In the genomic region with DNA sequence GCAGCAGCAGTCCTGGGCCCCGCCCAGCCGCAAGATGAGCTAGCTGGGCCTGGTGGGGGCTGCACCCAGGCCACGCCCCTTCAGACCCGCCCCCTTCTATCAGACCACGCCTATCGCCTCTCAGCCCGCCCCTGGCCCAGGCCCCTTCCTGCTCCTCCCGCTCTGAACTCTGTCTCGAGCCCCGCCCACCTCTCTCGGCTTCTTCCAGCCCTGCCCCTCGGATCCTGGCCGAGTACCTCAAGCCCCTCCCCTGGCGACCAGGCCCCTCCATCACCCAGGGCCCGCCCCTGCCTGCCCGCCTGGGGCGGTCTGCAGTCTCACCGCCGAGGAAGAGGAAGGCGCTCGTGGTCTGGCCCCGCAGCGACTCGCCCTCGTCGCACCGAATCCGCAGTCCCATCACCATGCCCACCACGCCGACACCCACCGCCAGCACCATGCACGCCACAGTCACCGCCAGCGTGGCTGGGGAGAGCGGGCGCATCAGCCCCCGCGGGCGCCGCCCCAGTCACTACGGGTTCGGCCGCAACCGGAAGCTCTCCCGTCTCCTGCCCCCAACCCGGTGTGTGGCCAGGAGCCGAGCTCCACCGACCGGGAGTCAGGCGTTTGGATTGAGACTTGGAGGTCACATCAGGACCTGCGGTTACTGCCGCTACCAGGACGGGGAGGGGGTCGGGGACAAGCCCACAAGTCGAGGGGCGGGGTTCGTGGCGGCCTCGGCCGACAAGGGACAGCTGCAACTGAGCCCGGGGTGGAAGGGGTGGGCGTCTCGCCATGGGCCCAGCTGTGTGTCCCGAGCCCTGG, we compare ENCODE assay signal across 1 cellular context.
TF ChIP-seq lines count a peak whose summit lies in the region.

No MANE protein-coding gene starts in this region.

TF ChIP-seq in K562, 482 proteins besides CTCF, POLR2A, EP300 and RAD21 (continued from another document and continues in another):
- TF ChIP-seq ZNF175 (CRISPR knock-in tag; IDR thresholded peaks at IDR 0.05; ENCODE audit: low read depth) (no peak), ZNF274 (IDR thresholded peaks at IDR 0.05; ENCODE audit: borderline replicate concordance, low read depth, low read length) (no peak), SP1 (CRISPR knock-in tag; IDR thresholded peaks at IDR 0.05) (peak; percentile 91), ZNF239 (CRISPR knock-in tag; IDR thresholded peaks at IDR 0.05) (no peak), CEBPB (tag; IDR thresholded peaks at IDR 0.05) (no peak), HDAC6 (IDR thresholded peaks at IDR 0.05; ENCODE audit: low read depth, low read length) (no peak), ZNF561 (CRISPR knock-in tag; conservative IDR thresholded peaks at IDR 0.05) (no peak), KAT7 (CRISPR knock-in tag; IDR thresholded peaks at IDR 0.05; ENCODE audit: borderline replicate concordance) (no peak; the same call in none of the 2 replicates), SNIP1 (IDR thresholded peaks at IDR 0.05; ENCODE audit: low read depth) (no peak), SPI1 (IDR thresholded peaks at IDR 0.05; ENCODE audit: borderline replicate concordance, low read depth, low read length) (0 out of 2 replicates have a peak, but pooled peaks have one; percentile 6), ZNF133 (CRISPR knock-in tag; IDR thresholded peaks at IDR 0.05) (no peak), MYBL2 (IDR thresholded peaks at IDR 0.05; ENCODE audit: low read depth) (no peak), MYBL2 (CRISPR knock-in tag; IDR thresholded peaks at IDR 0.05; ENCODE audit: borderline replicate concordance) (no peak), MTA3 (IDR thresholded peaks at IDR 0.05; ENCODE audit: borderline replicate concordance) (peak; percentile 71), HNRNPLL (IDR thresholded peaks at IDR 0.05; ENCODE audit: low read depth, low read length, poor library complexity, severe bottlenecking) (peak; percentile 30), ATF1 (CRISPR knock-in tag; IDR thresholded peaks at IDR 0.05) (no peak), ATF1 (tag; IDR thresholded peaks at IDR 0.05) (peak; percentile 61), NCOA1 (IDR thresholded peaks at IDR 0.05; ENCODE audit: low read depth) (no peak; the same call in 1 of the 2 replicates), TAF15 (IDR thresholded peaks at IDR 0.05; ENCODE audit: low read depth, low read length) (no peak), MTA2 (IDR thresholded peaks at IDR 0.05; ENCODE audit: low read depth) (no peak), EWSR1 (IDR thresholded peaks at IDR 0.05; ENCODE audit: borderline replicate concordance, low read depth, partially characterized antibody) (no peak), NFXL1 (CRISPR knock-in tag; IDR thresholded peaks at IDR 0.05) (no peak), CAMTA2 (CRISPR knock-in tag; conservative IDR thresholded peaks at IDR 0.05) (peak; percentile 80; the same call in 1 of the 2 replicates)
- TF ChIP-seq, protein P1, sequence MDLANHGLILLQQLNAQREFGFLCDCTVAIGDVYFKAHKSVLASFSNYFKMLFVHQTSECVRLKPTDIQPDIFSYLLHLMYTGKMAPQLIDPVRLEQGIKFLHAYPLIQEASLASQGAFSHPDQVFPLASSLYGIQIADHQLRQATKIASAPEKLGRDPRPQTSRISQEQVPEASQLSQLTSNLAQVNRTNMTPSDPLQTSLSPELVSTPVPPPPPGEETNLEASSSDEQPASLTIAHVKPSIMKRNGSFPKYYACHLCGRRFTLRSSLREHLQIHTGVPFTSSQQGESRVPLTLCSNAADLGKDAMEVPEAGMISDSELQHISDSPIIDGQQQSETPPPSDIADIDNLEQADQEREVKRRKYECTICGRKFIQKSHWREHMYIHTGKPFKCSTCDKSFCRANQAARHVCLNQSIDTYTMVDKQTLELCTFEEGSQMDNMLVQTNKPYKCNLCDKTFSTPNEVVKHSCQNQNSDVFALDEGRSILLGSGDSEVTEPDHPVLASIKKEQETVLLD (IDR thresholded peaks at IDR 0.05) = peak; percentile 33; the same call in 1 of the 2 replicates
- TF ChIP-seq, protein P2, sequence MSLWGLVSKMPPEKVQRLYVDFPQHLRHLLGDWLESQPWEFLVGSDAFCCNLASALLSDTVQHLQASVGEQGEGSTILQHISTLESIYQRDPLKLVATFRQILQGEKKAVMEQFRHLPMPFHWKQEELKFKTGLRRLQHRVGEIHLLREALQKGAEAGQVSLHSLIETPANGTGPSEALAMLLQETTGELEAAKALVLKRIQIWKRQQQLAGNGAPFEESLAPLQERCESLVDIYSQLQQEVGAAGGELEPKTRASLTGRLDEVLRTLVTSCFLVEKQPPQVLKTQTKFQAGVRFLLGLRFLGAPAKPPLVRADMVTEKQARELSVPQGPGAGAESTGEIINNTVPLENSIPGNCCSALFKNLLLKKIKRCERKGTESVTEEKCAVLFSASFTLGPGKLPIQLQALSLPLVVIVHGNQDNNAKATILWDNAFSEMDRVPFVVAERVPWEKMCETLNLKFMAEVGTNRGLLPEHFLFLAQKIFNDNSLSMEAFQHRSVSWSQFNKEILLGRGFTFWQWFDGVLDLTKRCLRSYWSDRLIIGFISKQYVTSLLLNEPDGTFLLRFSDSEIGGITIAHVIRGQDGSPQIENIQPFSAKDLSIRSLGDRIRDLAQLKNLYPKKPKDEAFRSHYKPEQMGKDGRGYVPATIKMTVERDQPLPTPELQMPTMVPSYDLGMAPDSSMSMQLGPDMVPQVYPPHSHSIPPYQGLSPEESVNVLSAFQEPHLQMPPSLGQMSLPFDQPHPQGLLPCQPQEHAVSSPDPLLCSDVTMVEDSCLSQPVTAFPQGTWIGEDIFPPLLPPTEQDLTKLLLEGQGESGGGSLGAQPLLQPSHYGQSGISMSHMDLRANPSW (CRISPR knock-in tag; IDR thresholded peaks at IDR 0.05) = no peak
- TF ChIP-seq, protein P3, sequence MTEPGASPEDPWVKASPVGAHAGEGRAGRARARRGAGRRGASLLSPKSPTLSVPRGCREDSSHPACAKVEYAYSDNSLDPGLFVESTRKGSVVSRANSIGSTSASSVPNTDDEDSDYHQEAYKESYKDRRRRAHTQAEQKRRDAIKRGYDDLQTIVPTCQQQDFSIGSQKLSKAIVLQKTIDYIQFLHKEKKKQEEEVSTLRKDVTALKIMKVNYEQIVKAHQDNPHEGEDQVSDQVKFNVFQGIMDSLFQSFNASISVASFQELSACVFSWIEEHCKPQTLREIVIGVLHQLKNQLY (CRISPR knock-in tag; conservative IDR thresholded peaks at IDR 0.05) = no peak
- TF ChIP-seq, protein P4, sequence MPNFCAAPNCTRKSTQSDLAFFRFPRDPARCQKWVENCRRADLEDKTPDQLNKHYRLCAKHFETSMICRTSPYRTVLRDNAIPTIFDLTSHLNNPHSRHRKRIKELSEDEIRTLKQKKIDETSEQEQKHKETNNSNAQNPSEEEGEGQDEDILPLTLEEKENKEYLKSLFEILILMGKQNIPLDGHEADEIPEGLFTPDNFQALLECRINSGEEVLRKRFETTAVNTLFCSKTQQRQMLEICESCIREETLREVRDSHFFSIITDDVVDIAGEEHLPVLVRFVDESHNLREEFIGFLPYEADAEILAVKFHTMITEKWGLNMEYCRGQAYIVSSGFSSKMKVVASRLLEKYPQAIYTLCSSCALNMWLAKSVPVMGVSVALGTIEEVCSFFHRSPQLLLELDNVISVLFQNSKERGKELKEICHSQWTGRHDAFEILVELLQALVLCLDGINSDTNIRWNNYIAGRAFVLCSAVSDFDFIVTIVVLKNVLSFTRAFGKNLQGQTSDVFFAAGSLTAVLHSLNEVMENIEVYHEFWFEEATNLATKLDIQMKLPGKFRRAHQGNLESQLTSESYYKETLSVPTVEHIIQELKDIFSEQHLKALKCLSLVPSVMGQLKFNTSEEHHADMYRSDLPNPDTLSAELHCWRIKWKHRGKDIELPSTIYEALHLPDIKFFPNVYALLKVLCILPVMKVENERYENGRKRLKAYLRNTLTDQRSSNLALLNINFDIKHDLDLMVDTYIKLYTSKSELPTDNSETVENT (CRISPR knock-in tag; IDR thresholded peaks at IDR 0.05) = peak; percentile 69; the same call in 1 of the 2 replicates
- TF ChIP-seq, protein P5, sequence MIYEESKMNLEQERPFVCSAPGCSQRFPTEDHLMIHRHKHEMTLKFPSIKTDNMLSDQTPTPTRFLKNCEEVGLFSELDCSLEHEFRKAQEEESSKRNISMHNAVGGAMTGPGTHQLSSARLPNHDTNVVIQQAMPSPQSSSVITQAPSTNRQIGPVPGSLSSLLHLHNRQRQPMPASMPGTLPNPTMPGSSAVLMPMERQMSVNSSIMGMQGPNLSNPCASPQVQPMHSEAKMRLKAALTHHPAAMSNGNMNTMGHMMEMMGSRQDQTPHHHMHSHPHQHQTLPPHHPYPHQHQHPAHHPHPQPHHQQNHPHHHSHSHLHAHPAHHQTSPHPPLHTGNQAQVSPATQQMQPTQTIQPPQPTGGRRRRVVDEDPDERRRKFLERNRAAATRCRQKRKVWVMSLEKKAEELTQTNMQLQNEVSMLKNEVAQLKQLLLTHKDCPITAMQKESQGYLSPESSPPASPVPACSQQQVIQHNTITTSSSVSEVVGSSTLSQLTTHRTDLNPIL (CRISPR knock-in tag; IDR thresholded peaks at IDR 0.05) = no peak
- TF ChIP-seq, protein P6, sequence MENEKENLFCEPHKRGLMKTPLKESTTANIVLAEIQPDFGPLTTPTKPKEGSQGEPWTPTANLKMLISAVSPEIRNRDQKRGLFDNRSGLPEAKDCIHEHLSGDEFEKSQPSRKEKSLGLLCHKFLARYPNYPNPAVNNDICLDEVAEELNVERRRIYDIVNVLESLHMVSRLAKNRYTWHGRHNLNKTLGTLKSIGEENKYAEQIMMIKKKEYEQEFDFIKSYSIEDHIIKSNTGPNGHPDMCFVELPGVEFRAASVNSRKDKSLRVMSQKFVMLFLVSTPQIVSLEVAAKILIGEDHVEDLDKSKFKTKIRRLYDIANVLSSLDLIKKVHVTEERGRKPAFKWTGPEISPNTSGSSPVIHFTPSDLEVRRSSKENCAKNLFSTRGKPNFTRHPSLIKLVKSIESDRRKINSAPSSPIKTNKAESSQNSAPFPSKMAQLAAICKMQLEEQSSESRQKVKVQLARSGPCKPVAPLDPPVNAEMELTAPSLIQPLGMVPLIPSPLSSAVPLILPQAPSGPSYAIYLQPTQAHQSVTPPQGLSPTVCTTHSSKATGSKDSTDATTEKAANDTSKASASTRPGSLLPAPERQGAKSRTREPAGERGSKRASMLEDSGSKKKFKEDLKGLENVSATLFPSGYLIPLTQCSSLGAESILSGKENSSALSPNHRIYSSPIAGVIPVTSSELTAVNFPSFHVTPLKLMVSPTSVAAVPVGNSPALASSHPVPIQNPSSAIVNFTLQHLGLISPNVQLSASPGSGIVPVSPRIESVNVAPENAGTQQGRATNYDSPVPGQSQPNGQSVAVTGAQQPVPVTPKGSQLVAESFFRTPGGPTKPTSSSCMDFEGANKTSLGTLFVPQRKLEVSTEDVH (IDR thresholded peaks at IDR 0.05; ENCODE audit: low read depth, partially characterized antibody) = no peak
- TF ChIP-seq, protein P7, sequence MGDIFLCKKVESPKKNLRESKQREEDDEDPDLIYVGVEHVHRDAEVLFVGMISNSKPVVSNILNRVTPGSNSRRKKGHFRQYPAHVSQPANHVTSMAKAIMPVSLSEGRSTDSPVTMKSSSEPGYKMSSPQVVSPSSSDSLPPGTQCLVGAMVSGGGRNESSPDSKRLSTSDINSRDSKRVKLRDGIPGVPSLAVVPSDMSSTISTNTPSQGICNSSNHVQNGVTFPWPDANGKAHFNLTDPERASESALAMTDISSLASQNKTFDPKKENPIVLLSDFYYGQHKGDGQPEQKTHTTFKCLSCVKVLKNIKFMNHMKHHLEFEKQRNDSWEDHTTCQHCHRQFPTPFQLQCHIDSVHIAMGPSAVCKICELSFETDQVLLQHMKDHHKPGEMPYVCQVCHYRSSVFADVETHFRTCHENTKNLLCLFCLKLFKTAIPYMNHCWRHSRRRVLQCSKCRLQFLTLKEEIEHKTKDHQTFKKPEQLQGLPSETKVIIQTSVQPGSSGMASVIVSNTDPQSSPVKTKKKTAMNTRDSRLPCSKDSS (IDR thresholded peaks at IDR 0.05; ENCODE audit: low read depth, partially characterized antibody) = no peak
